In genomic region chr3:133476971-133477375, GRCh38 we compare ENCODE assay signal across 11 cellular contexts.
A peak's percentile ranks its signal among the peaks of the same experiment; 100 is the strongest.
DNase-seq lines count a peak whose midpoint lies in the region; ATAC-seq and TF ChIP-seq lines count a peak whose summit lies in the region.
"Had no signal": no experiment of that assay in that cellular context is flagged by ENCODE, and none has a peak within 500 bp of the region (broad histone marks: within the 10 kb centered on the region; RNA-seq: fewer than 3 reads in every experiment).

No MANE protein-coding gene starts in this region.

- CTCF ChIA-PET in HEK293 (lab: Yijun Ruan, JAX), result no interaction called here

- no peaks in the 10 kb centered on the region for H3K9me3 ChIP-seq in HEK293 (ENCODE audit: control insufficient read depth, insufficient read depth, low read depth, low read length)
- no peaks in the 10 kb centered on the region for H3K9me3 ChIP-seq in SU-DHL-6 (ENCODE audit: insufficient read depth, low read length)
- no peaks in the 10 kb centered on the region for H3K9me3 ChIP-seq in thymus (ENCODE audit: control insufficient read depth)
- H3K9me3 ChIP-seq in heart left ventricle, result no peaks in the 10 kb centered on the region
- no peaks in the 10 kb centered on the region for H3K9me3 ChIP-seq in testis
- H3K9me3 ChIP-seq: left ventricle myocardium inferior, Peyer's patch had no signal

- intact Hi-C loops in heart left ventricle (cut with DNase I) (no loop called here), testis (cut with DNase I; ENCODE audit: low total_unique reads) (no loop called here)

- H3K4me3 ChIP-seq in HEK293 (ENCODE audit: low read depth, low read length), result no peak overlapping the region
- peak overlapping the region; percentile 32 for H3K4me3 ChIP-seq in SU-DHL-6 (ENCODE audit: insufficient read depth, low read length, poor library complexity, severe bottlenecking)
- no peak overlapping the region for H3K4me3 ChIP-seq in thymus (ENCODE audit: low read length)
- H3K4me3 ChIP-seq in heart left ventricle, result no peak overlapping the region
- H3K4me3 ChIP-seq in testis, result no peak overlapping the region
- H3K4me3 ChIP-seq: cardiac muscle cell, left ventricle myocardium inferior, Peyer's patch had no signal

- H3K27ac ChIP-seq in HEK293 (ENCODE audit: extremely low read depth, low read depth, low read length) (no peak overlapping the region), SU-DHL-6 (ENCODE audit: low read depth, low read length) (peak overlapping the region; percentile 99), thymus (ENCODE audit: low read depth) (peak overlapping the region; percentile 76), heart left ventricle (no peak overlapping the region), testis (no peak overlapping the region)
- H3K27ac ChIP-seq: cardiac muscle cell, left ventricle myocardium inferior had no signal

- ATAC-seq in heart left ventricle, result no peak

- H3K4me1 ChIP-seq in HEK293 (ENCODE audit: control insufficient read depth, insufficient read depth, low read length) (no peaks in the 10 kb centered on the region; the same call in 1 of the 2 replicates), thymus (ENCODE audit: control insufficient read depth, insufficient read depth, low read length) (peaks cover 62% of the 10 kb centered on the region), heart left ventricle (peaks cover 0 to 20% (median 11%) of the 10 kb centered on the region in 12 donors), testis (peaks cover 13% of the 10 kb centered on the region)

- peaks cover 31% of the 10 kb centered on the region for H3K79me2 ChIP-seq in SU-DHL-6 (ENCODE audit: insufficient read depth, low read length)

- H2AFZ ChIP-seq in SU-DHL-6 (ENCODE audit: low read depth, low read length, severe bottlenecking), result no peak overlapping the region

- H3K36me3 ChIP-seq in HEK293 (ENCODE audit: control insufficient read depth in 2 of 2, insufficient read depth in 1 of 2, low read length in 2 of 2) (no peaks in the 10 kb centered on the region), SU-DHL-6 (ENCODE audit: low read length) (no peaks in the 10 kb centered on the region), thymus (ENCODE audit: control insufficient read depth, insufficient read depth) (no peaks in the 10 kb centered on the region), heart left ventricle (no peaks in the 10 kb centered on the region), testis (ENCODE audit: low read depth, missing control alignments) (no peaks in the 10 kb centered on the region)
- H3K36me3 ChIP-seq: cardiac muscle cell, left ventricle myocardium inferior, Peyer's patch had no signal

- TF ChIP-seq CTCF in HEK293 (tag by site-specific recombination; IDR thresholded peaks at IDR 0.05), result no peak
- TF ChIP-seq CTCF in SU-DHL-6 (IDR thresholded peaks at IDR 0.05; ENCODE audit: insufficient read depth, low read length, poor library complexity, severe bottlenecking), result no peak
- TF ChIP-seq CTCF in heart left ventricle (IDR thresholded peaks at IDR 0.05), result no peak
- TF ChIP-seq CTCF in testis (IDR thresholded peaks at IDR 0.05), result no peak

- POLR2A ChIA-PET in HEK293 (lab: Yijun Ruan, JAX), result no interaction called here

- H3K9ac ChIP-seq in SU-DHL-6 (ENCODE audit: low read length), result peak overlapping the region; percentile 67

- TF ChIP-seq POLR2A in heart left ventricle (IDR thresholded peaks at IDR 0.05) (no peak), testis (IDR thresholded peaks at IDR 0.05) (no peak)

- H3K27me3 ChIP-seq in SU-DHL-6 (ENCODE audit: low read length) (no peaks in the 10 kb centered on the region), thymus (ENCODE audit: control insufficient read depth, insufficient read depth) (no peaks in the 10 kb centered on the region), heart left ventricle (no peaks in the 10 kb centered on the region), testis (no peaks in the 10 kb centered on the region)
- H3K27me3 ChIP-seq: Peyer's patch had no signal

- no peaks in the 10 kb centered on the region for H4K20me1 ChIP-seq in SU-DHL-6 (ENCODE audit: low read depth, low read length)

- peaks cover 74% of the 10 kb centered on the region for H3F3A ChIP-seq in SU-DHL-6 (ENCODE audit: insufficient read depth)

- WGBS in thymus, result 63% methylated on average over 6 of the region's 6 CpGs
- 76 to 83% (median 79%) methylated on average over 6 of the region's 6 CpGs for WGBS in heart left ventricle, 4 donors
- WGBS in testis, 2 donors, result 51 to 63% methylated on average over 5 to 6 of the region's 6 CpGs

- H3K4me2 ChIP-seq in SU-DHL-6 (ENCODE audit: low read depth, low read length, poor library complexity, severe bottlenecking), result peak overlapping the region; percentile 77

- H3K9me2 ChIP-seq in SU-DHL-6 (replicated peaks; ENCODE audit: insufficient read depth, low read length), result no peaks in the 10 kb centered on the region

- peak; percentile 92 to 99 for DNase-seq in NCI-H2081 (lab: John Stamatoyannopoulos, UW)
- DNase-seq in activated CD4-positive, alpha-beta T cell treated with anti-CD3 and anti-CD28 coated beads for 4 hours, result no peak
- no peak for DNase-seq in heart left ventricle
- no peak for DNase-seq in testis
- DNase-seq: EL, left ventricle myocardium inferior, Peyer's patch had no signal

TF ChIP-seq in HEK293, 187 proteins besides CTCF, POLR2A, EP300 and RAD21:
- peak; percentile 60; the same call in 1 of the 2 replicates for TF ChIP-seq WT1 (tag by site-specific recombination; IDR thresholded peaks at IDR 0.05)
- peak; percentile 11; the same call in 1 of the 2 replicates for TF ChIP-seq ZIC2 (tag by site-specific recombination; IDR thresholded peaks at IDR 0.05)
- TF ChIP-seq, protein P1, sequence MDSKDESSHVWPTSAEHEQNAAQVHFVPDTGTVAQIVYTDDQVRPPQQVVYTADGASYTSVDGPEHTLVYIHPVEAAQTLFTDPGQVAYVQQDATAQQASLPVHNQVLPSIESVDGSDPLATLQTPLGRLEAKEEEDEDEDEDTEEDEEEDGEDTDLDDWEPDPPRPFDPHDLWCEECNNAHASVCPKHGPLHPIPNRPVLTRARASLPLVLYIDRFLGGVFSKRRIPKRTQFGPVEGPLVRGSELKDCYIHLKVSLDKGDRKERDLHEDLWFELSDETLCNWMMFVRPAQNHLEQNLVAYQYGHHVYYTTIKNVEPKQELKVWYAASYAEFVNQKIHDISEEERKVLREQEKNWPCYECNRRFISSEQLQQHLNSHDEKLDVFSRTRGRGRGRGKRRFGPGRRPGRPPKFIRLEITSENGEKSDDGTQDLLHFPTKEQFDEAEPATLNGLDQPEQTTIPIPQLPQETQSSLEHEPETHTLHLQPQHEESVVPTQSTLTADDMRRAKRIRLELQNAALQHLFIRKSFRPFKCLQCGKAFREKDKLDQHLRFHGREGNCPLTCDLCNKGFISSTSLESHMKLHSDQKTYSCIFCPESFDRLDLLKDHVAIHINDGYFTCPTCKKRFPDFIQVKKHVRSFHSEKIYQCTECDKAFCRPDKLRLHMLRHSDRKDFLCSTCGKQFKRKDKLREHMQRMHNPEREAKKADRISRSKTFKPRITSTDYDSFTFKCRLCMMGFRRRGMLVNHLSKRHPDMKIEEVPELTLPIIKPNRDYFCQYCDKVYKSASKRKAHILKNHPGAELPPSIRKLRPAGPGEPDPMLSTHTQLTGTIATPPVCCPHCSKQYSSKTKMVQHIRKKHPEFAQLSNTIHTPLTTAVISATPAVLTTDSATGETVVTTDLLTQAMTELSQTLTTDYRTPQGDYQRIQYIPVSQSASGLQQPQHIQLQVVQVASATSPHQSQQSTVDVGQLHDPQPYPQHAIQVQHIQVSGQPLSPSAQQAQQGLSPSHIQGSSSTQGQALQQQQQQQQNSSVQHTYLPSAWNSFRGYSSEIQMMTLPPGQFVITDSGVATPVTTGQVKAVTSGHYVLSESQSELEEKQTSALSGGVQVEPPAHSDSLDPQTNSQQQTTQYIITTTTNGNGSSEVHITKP (tag by site-specific recombination; IDR thresholded peaks at IDR 0.05), result 0 out of 2 replicates have a peak, but pooled peaks have one; percentile 20
- no peak for TF ChIP-seq ZSCAN30 (tag by site-specific recombination; IDR thresholded peaks at IDR 0.05)
- no peak for TF ChIP-seq ZNF785 (tag by site-specific recombination; IDR thresholded peaks at IDR 0.05)

Comparison
In these comparisons a context has a peak if more than half of its experiments do, and no peak if none do; other contexts are left out.
1. H3K27ac ChIP-seq: peak in SU-DHL-6 (single experiment) and thymus (single experiment); none in HEK293 (single experiment), heart left ventricle (0 of 12) and testis (0 of 2).
2. DNase-seq: peak in NCI-H2081 (2 of 2); none in activated CD4-positive, alpha-beta T cell treated with anti-CD3 and anti-CD28 coated beads for 4 hours (0 of 2), heart left ventricle (0 of 5) and testis (single experiment).